ENCODE assay signal across 10 cellular contexts in genomic region chr15:70795311-70795665, GRCh38.
A peak's percentile ranks its signal among the peaks of the same experiment; 100 is the strongest.
DNase-seq lines count a peak whose midpoint lies in the region; ATAC-seq, FAIRE-seq and TF ChIP-seq lines count a peak whose summit lies in the region.
"Had no signal": no experiment of that assay in that cellular context is flagged by ENCODE, and none has a peak within 500 bp of the region (broad histone marks: within the 10 kb centered on the region; RNA-seq: fewer than 3 reads in every experiment).

No MANE protein-coding gene starts in this region.

- peak; percentile 48 for FAIRE-seq in H54 (lab: Jason Lieb, UNC)

- peak overlapping the region; percentile 44 for H3K4me3 ChIP-seq in WI38 (ENCODE audit: low read depth, low read length)

- no peak for ATAC-seq in HG03460 (IDR thresholded peaks at IDR 0.05; ENCODE audit: unreplicated experiment)
- ATAC-seq in HG03571 (IDR thresholded peaks at IDR 0.05; ENCODE audit: unreplicated experiment): no peak

- no peak for TF ChIP-seq CTCF in WI38 (IDR thresholded peaks at IDR 0.05; ENCODE audit: low read depth, low read length)

- DNase-seq in H54 (ENCODE audit: insufficient read length, low spot score): peak; percentile 55
- DNase-seq in glomerular visceral epithelial cell (ENCODE audit: extremely low spot score): peak; percentile 93
- peak; percentile 83 for DNase-seq in smooth muscle cell of the brain vasculature (ENCODE audit: low read depth, low spot score)
- no peak for DNase-seq in activated CD8-positive, alpha-beta memory T cell treated with anti-CD3 and anti-CD28 coated beads, Interleukin-2, amount 50 U/mL, for 4 hours
- no peak for DNase-seq in NCI-H2081 treated with DMSO at 0.1 percent for 48 hours (lab: John Stamatoyannopoulos, UW)
- DNase-seq: activated CD4-positive, alpha-beta memory T cell treated with anti-CD3 and anti-CD28 coated beads for 36 hours; mesendoderm had no signal

- no peak for TF ChIP-seq POLR2A in H54 (IDR thresholded peaks at IDR 0.05; ENCODE audit: low read depth, low read length)

Comparison
In these comparisons a context has a peak if more than half of its experiments do, and no peak if none do; other contexts are left out.
1. DNase-seq: peak in H54 (single experiment), glomerular visceral epithelial cell (single experiment) and smooth muscle cell of the brain vasculature (single experiment); none in activated CD8-positive, alpha-beta memory T cell treated with anti-CD3 and anti-CD28 coated beads, Interleukin-2, amount 50 U/mL, for 4 hours (single experiment) and NCI-H2081 treated with DMSO at 0.1 percent for 48 hours (single experiment).